28 cellular contexts compared by ENCODE assay signal in genomic region chr3:58620446-58620845, GRCh38. TPM values are rescaled to one million over a fixed set of nuclear protein-coding genes. Genes with fewer than 3 reads are reported as not detected.
"Had no signal": no experiment of that assay in that cellular context is flagged by ENCODE, and none has a peak within 500 bp of the region (broad histone marks: within the 10 kb centered on the region; RNA-seq: fewer than 3 reads in every experiment).

No MANE protein-coding gene starts in this region.

- H3K4me1 ChIP-seq: foreskin keratinocyte, sigmoid colon, upper lobe of right lung, uterus had no signal

- H3K27ac ChIP-seq: coronary artery, esophagus muscularis mucosa, foreskin keratinocyte, ovary, sigmoid colon, thoracic aorta, upper lobe of right lung, uterus had no signal

- DNase-seq: dermis blood vessel endothelial cell; effector memory CD4-positive, alpha-beta T cell; foreskin keratinocyte; glutamatergic neuron; mesenchymal stem cell; mucosa of descending colon; naive B cell; occipital lobe; retina; sigmoid colon; stimulated activated CD4-positive, alpha-beta T cell treated with anti-CD3 and anti-CD28 coated beads, Interleukin-4, amount 100 ng/mL, for 4 hours; stimulated activated naive CD8-positive, alpha-beta T cell treated with anti-CD3 and anti-CD28 coated beads, Interleukin-15, Interleukin-2, amounts not matched to agents 100 U/mL and 50 U/mL, for 24 hours; upper lobe of right lung; uterus had no signal

- H3K4me3 ChIP-seq: coronary artery, esophagus muscularis mucosa, mucosa of descending colon, ovary, sigmoid colon, thoracic aorta, tibial nerve, upper lobe of right lung, uterus had no signal

- H3K9me3 ChIP-seq: esophagus muscularis mucosa, mucosa of descending colon, ovary, sigmoid colon, thoracic aorta, tibial nerve, upper lobe of right lung, uterus had no signal

- H3K27me3 ChIP-seq: esophagus muscularis mucosa, ovary, sigmoid colon, tibial nerve, upper lobe of right lung, uterus had no signal

- ATAC-seq: foreskin keratinocyte; left lobe of liver; mucosa of descending colon; natural killer cell treated with Interleukin-12 subunit alpha and Interleukin-12 subunit beta and Interleukin-15 and Interleukin-18, amount 100 ng/mL, for 72 hours; stimulated activated memory B cell treated with anti-CD40 and anti-IgM and Interleukin-4, amounts not matched to agents 10 μg/mL and 1 μg/mL and 100 μg/mL, for 72 hours; stimulated activated naive CD8-positive, alpha-beta T cell treated with anti-CD3 and anti-CD28 coated beads, Interleukin-15, Interleukin-2, amounts not matched to agents 100 U/mL and 50 U/mL, for 24 hours; upper lobe of right lung had no signal

- H3K36me3 ChIP-seq: esophagus muscularis mucosa, ovary, sigmoid colon, thoracic aorta, tibial nerve, upper lobe of right lung, uterus had no signal

RNA-seq across cellular contexts. Expression of gene FAM107A, which starts 43.3 kb away (rescaled TPM):
- total RNA-seq: foreskin keratinocyte; mesothelial cell of epicardium; natural killer cell treated with Interleukin-12 subunit alpha and Interleukin-12 subunit beta and Interleukin-15 and Interleukin-18, amount 100 ng/mL, for 72 hours had no signal
- polyA plus RNA-seq: foreskin keratinocyte, keratinocyte had no signal

RNA-seq across cellular contexts. Expression of gene FAM3D, which starts 46.1 kb away (rescaled TPM):
- total RNA-seq: endothelial cell of umbilical vein; epithelial cell of proximal tubule; esophagus muscularis mucosa; fibroblast of lung; foreskin keratinocyte; natural killer cell treated with Interleukin-12 subunit alpha and Interleukin-12 subunit beta and Interleukin-15 and Interleukin-18, amount 100 ng/mL, for 72 hours; occipital lobe; skeletal muscle tissue; thoracic aorta; tibial nerve had no signal
- polyA plus RNA-seq: fibroblast of lung, foreskin keratinocyte, keratinocyte, ovary had no signal
